ENCODE assay signal across 8 cellular contexts in the genomic region with DNA sequence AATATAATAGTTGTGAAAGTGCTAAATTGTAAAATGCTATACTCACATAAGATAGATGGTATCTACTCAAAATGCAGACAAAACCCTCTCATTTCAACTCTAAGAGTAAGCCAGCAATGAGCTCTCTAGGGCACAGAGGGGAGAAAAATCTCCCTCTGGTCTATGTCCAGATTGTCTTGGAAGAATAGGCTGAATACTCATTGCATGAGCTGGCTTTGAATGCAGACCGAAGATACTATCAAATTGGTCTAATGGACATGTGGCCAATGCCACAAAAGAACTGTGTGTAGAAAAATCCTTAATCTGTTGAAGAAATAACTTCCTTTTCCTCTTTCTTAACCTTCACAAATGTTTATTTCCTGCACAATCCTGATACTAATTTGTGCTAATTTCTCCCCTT. TPM values are rescaled to one million over a fixed set of nuclear protein-coding genes. Genes with fewer than 3 reads are reported as not detected.
DNase-seq lines count a peak whose midpoint lies in the region; ATAC-seq and TF ChIP-seq lines count a peak whose summit lies in the region.

No MANE protein-coding gene starts in this region.

- DNase-seq in EL, result peak; percentile 56
- no peak for DNase-seq in NB4 (ENCODE audit: low read depth)
- DNase-seq in central memory CD8-positive, alpha-beta T cell (ENCODE audit: low spot score in 2 of 2), result no peak
- peak; percentile 26 for DNase-seq in pulmonary artery endothelial cell (ENCODE audit: low read depth, low spot score)
- DNase-seq in NCI-H2107 (lab: John Stamatoyannopoulos, UW), result no peak
- DNase-seq in PC-9, result no peak
- no peak for DNase-seq in lower lobe of right lung
- DNase-seq in middle frontal gyrus (ENCODE audit: extremely low spot score, low spot score), result no peak

- H3K9me2 ChIP-seq in PC-9 (ENCODE audit: insufficient read depth), result no peaks in the 10 kb centered on the region

- H3K27me3 Mint-ChIP-seq in central memory CD8-positive, alpha-beta T cell, result no peaks in the 10 kb centered on the region

- peak overlapping the region; percentile 16 for H3K4me3 ChIP-seq in NB4 (ENCODE audit: low read depth, low read length)
- no peak overlapping the region for H3K4me3 ChIP-seq in PC-9
- no peak overlapping the region for H3K4me3 ChIP-seq in lower lobe of right lung

- BruUV-seq in PC-9 (replicated peaks; lab: Mats Ljungman, UMichigan), result no TSS peak

- intact Hi-C loops in PC-9 (cut with micrococcal nuclease; ENCODE audit: unreplicated experiment), result no loop called here
- intact Hi-C loops in lower lobe of right lung (cut with DNase I), result no loop called here

- H3K27me3 ChIP-seq in PC-9 (ENCODE audit: insufficient read depth, low read depth) (no peaks in the 10 kb centered on the region), lower lobe of right lung (ENCODE audit: low read depth) (no peaks in the 10 kb centered on the region)

- POLR2A ChIA-PET in PC-9 (lab: Charles Lee; ENCODE audit: unreplicated experiment), result interaction anchor here (0.6 kb wide), 1 partner anchor 663 kb away, joined by 4 read pairs; no protein-coding TSS in a partner anchor

- no peaks in the 10 kb centered on the region for H3K79me2 ChIP-seq in PC-9 (ENCODE audit: low read depth)

- peaks cover 39% of the 10 kb centered on the region for H3K4me1 Mint-ChIP-seq in central memory CD8-positive, alpha-beta T cell

- H2AFZ ChIP-seq in PC-9, result no peak overlapping the region

- H3K27ac ChIP-seq in PC-9 (no peak overlapping the region), lower lobe of right lung (no peak overlapping the region)

- H3K4me1 ChIP-seq in PC-9 (replicated peaks; ENCODE audit: insufficient read depth), result peaks cover 8% of the 10 kb centered on the region; the same call in 1 of the 2 replicates
- peaks cover 18% of the 10 kb centered on the region for H3K4me1 ChIP-seq in lower lobe of right lung

- no peaks in the 10 kb centered on the region for H3K9me3 Mint-ChIP-seq in central memory CD8-positive, alpha-beta T cell

- H3K36me3 Mint-ChIP-seq in central memory CD8-positive, alpha-beta T cell (ENCODE audit: insufficient read depth), result peaks cover 5% of the 10 kb centered on the region

- no peaks in the 10 kb centered on the region for H3F3A ChIP-seq in PC-9 (ENCODE audit: insufficient read depth, low read depth)

- no peaks in the 10 kb centered on the region for H4K20me1 ChIP-seq in PC-9 (ENCODE audit: insufficient read depth)

- no peak for ATAC-seq in central memory CD8-positive, alpha-beta T cell (replicated peaks; ENCODE audit: extremely low read depth, poor library complexity, severe bottlenecking)
- no peak for ATAC-seq in lower lobe of right lung

- no peak for TF ChIP-seq POLR2A in NB4 (IDR thresholded peaks at IDR 0.05; ENCODE audit: extremely low read depth, insufficient read length)

- H3K9me3 ChIP-seq in PC-9 (ENCODE audit: insufficient read depth, low read depth), result no peaks in the 10 kb centered on the region
- H3K9me3 ChIP-seq in lower lobe of right lung, result no peaks in the 10 kb centered on the region

- CTCF ChIA-PET in PC-9 (lab: Charles Lee), result no interaction called here

- H3K27ac Mint-ChIP-seq in central memory CD8-positive, alpha-beta T cell (ENCODE audit: low read depth), result peak overlapping the region; percentile 19

- H3K36me3 ChIP-seq in PC-9 (ENCODE audit: low read depth) (no peaks in the 10 kb centered on the region), lower lobe of right lung (no peaks in the 10 kb centered on the region)

- TF ChIP-seq CTCF in NB4 (IDR thresholded peaks at IDR 0.05; ENCODE audit: low read depth, low read length) (no peak), PC-9 (conservative IDR thresholded peaks at IDR 0.05) (no peak), lower lobe of right lung (IDR thresholded peaks at IDR 0.05) (no peak)

- H3K4me2 ChIP-seq in PC-9, result no peak overlapping the region

- H3K4me3 Mint-ChIP-seq in central memory CD8-positive, alpha-beta T cell, result peak overlapping the region; percentile 39

RNA-seq across cellular contexts. Expression of a gene that starts 3.5 kb away (rescaled TPM):
- total RNA-seq in pulmonary artery endothelial cell (8.5 and 11.8 TPM in 2 replicates), PC-9 (2021) (2.4 and 3.4 TPM in 2 replicates), lower lobe of right lung (4.6 TPM)

Comparison
In these comparisons a context has a peak if more than half of its experiments do, and no peak if none do; other contexts are left out.
1. DNase-seq: peak in EL (single experiment) and pulmonary artery endothelial cell (single experiment); none in NB4 (single experiment), central memory CD8-positive, alpha-beta T cell (0 of 2), NCI-H2107 (single experiment), PC-9 (0 of 2), lower lobe of right lung (single experiment) and middle frontal gyrus (single experiment).